Comparison of ENCODE assay signal across 1 cellular context in genomic region chr16:12538667-12539081, GRCh38.
TF ChIP-seq lines count a peak whose summit lies in the region.

No MANE protein-coding gene starts in this region.

TF ChIP-seq in HEK293, 187 proteins besides CTCF, POLR2A, EP300 and RAD21 (continued from another document):
- TF ChIP-seq GLIS1 (tag by site-specific recombination; IDR thresholded peaks at IDR 0.05) (peak; percentile 64), ZNF133 (tag by site-specific recombination; IDR thresholded peaks at IDR 0.05) (peak; percentile 56; the same call in 1 of the 2 replicates), ZNF548 (tag by site-specific recombination; IDR thresholded peaks at IDR 0.05) (no peak), ZNF211 (tag by site-specific recombination; IDR thresholded peaks at IDR 0.05; ENCODE audit: low read depth) (no peak), ZNF433 (tag by site-specific recombination; IDR thresholded peaks at IDR 0.05; ENCODE audit: low read depth) (no peak), ZNF701 (tag by site-specific recombination; IDR thresholded peaks at IDR 0.05) (peak; percentile 84; the same call in 1 of the 2 replicates), BCL11B (tag by site-specific recombination; IDR thresholded peaks at IDR 0.05; ENCODE audit: low read depth) (no peak), ZNF10 (tag by site-specific recombination; IDR thresholded peaks at IDR 0.05) (no peak), ZBTB10 (tag by site-specific recombination; IDR thresholded peaks at IDR 0.05) (0 out of 2 replicates have a peak, but pooled peaks have one; percentile 35), ZNF292 (tag by site-specific recombination; IDR thresholded peaks at IDR 0.05; ENCODE audit: borderline replicate concordance, low read depth) (no peak), HOXD13 (CRISPR knock-in tag; IDR thresholded peaks at IDR 0.05; ENCODE audit: borderline replicate concordance) (no peak), PBX3 (CRISPR knock-in tag; IDR thresholded peaks at IDR 0.05) (no peak), ZNF335 (tag by site-specific recombination; conservative IDR thresholded peaks at IDR 0.05) (peak; percentile 14; the same call in 1 of the 2 replicates), ZNF654 (tag by site-specific recombination; IDR thresholded peaks at IDR 0.05; ENCODE audit: low read depth) (no peak)
- TF ChIP-seq, protein P1, sequence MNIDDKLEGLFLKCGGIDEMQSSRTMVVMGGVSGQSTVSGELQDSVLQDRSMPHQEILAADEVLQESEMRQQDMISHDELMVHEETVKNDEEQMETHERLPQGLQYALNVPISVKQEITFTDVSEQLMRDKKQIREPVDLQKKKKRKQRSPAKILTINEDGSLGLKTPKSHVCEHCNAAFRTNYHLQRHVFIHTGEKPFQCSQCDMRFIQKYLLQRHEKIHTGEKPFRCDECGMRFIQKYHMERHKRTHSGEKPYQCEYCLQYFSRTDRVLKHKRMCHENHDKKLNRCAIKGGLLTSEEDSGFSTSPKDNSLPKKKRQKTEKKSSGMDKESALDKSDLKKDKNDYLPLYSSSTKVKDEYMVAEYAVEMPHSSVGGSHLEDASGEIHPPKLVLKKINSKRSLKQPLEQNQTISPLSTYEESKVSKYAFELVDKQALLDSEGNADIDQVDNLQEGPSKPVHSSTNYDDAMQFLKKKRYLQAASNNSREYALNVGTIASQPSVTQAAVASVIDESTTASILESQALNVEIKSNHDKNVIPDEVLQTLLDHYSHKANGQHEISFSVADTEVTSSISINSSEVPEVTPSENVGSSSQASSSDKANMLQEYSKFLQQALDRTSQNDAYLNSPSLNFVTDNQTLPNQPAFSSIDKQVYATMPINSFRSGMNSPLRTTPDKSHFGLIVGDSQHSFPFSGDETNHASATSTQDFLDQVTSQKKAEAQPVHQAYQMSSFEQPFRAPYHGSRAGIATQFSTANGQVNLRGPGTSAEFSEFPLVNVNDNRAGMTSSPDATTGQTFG (tag by site-specific recombination; IDR thresholded peaks at IDR 0.05; ENCODE audit: borderline replicate concordance) = no peak
- TF ChIP-seq, protein P2, sequence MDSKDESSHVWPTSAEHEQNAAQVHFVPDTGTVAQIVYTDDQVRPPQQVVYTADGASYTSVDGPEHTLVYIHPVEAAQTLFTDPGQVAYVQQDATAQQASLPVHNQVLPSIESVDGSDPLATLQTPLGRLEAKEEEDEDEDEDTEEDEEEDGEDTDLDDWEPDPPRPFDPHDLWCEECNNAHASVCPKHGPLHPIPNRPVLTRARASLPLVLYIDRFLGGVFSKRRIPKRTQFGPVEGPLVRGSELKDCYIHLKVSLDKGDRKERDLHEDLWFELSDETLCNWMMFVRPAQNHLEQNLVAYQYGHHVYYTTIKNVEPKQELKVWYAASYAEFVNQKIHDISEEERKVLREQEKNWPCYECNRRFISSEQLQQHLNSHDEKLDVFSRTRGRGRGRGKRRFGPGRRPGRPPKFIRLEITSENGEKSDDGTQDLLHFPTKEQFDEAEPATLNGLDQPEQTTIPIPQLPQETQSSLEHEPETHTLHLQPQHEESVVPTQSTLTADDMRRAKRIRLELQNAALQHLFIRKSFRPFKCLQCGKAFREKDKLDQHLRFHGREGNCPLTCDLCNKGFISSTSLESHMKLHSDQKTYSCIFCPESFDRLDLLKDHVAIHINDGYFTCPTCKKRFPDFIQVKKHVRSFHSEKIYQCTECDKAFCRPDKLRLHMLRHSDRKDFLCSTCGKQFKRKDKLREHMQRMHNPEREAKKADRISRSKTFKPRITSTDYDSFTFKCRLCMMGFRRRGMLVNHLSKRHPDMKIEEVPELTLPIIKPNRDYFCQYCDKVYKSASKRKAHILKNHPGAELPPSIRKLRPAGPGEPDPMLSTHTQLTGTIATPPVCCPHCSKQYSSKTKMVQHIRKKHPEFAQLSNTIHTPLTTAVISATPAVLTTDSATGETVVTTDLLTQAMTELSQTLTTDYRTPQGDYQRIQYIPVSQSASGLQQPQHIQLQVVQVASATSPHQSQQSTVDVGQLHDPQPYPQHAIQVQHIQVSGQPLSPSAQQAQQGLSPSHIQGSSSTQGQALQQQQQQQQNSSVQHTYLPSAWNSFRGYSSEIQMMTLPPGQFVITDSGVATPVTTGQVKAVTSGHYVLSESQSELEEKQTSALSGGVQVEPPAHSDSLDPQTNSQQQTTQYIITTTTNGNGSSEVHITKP (tag by site-specific recombination; IDR thresholded peaks at IDR 0.05) = peak; percentile 93
- TF ChIP-seq, protein P3, sequence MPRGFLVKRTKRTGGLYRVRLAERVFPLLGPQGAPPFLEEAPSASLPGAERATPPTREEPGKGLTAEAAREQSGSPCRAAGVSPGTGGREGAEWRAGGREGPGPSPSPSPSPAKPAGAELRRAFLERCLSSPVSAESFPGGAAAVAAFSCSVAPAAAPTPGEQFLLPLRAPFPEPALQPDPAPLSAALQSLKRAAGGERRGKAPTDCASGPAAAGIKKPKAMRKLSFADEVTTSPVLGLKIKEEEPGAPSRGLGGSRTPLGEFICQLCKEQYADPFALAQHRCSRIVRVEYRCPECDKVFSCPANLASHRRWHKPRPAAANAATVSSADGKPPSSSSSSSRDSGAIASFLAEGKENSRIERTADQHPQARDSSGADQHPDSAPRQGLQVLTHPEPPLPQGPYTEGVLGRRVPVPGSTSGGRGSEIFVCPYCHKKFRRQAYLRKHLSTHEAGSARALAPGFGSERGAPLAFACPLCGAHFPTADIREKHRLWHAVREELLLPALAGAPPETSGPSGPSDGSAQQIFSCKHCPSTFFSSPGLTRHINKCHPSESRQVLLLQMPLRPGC (tag by site-specific recombination; IDR thresholded peaks at IDR 0.05) = no peak
